ENCODE assay signal across 1 cellular context in genomic region chr7:2688409-2689342, GRCh38.
TF ChIP-seq lines count a peak whose summit lies in the region.

No MANE protein-coding gene starts in this region.

TF ChIP-seq in GM12878, 131 proteins besides CTCF, POLR2A, EP300 and RAD21 (continued from another document and continues in another):
- TF ChIP-seq, protein P1, sequence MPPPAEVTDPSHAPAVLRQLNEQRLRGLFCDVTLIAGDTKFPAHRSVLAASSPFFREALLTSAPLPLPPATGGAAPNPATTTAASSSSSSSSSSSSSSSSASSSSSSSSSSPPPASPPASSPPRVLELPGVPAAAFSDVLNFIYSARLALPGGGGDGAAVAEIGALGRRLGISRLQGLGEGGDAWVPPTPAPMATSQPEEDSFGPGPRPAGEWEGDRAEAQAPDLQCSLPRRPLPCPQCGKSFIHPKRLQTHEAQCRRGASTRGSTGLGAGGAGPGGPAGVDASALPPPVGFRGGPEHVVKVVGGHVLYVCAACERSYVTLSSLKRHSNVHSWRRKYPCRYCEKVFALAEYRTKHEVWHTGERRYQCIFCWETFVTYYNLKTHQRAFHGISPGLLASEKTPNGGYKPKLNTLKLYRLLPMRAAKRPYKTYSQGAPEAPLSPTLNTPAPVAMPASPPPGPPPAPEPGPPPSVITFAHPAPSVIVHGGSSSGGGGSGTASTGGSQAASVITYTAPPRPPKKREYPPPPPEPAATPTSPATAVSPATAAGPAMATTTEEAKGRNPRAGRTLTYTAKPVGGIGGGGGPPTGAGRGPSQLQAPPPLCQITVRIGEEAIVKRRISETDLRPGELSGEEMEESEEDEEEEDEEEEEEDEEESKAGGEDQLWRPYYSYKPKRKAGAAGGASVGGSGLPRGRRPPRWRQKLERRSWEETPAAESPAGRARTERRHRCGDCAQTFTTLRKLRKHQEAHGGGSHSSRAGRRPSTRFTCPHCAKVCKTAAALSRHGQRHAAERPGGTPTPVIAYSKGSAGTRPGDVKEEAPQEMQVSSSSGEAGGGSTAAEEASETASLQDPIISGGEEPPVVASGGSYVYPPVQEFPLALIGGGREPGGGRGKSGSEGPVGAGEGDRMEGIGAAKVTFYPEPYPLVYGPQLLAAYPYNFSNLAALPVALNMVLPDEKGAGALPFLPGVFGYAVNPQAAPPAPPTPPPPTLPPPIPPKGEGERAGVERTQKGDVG (CRISPR knock-in tag; IDR thresholded peaks at IDR 0.05), result no peak
- TF ChIP-seq IKZF2 (IDR thresholded peaks at IDR 0.05) (peak; percentile 76 to 79), BHLHE40 (IDR thresholded peaks at IDR 0.05; ENCODE audit: borderline replicate concordance in 1 of 2, low read depth in 2 of 2, low read length in 1 of 2) (peak; percentile 47 to 61; a peak in 2 of 4 replicates), ZNF622 (IDR thresholded peaks at IDR 0.05) (no peak), SPI1 (IDR thresholded peaks at IDR 0.05; ENCODE audit: borderline replicate concordance, insufficient read depth, low read depth, low read length) (no peak), MYB (IDR thresholded peaks at IDR 0.05; ENCODE audit: borderline replicate concordance, low read depth, low read length) (no peak), SIX5 (IDR thresholded peaks at IDR 0.05; ENCODE audit: low read depth, low read length, severe bottlenecking) (no peak), RELA (IDR thresholded peaks at IDR 0.05; ENCODE audit: borderline replicate concordance, partially characterized antibody) (peak; percentile 59), RB1 (IDR thresholded peaks at IDR 0.05; ENCODE audit: borderline replicate concordance) (no peak), POU2F2 (IDR thresholded peaks at IDR 0.05; ENCODE audit: borderline replicate concordance, low read depth, low read length) (peak; percentile 10; the same call in 1 of the 3 replicates), MEF2B (IDR thresholded peaks at IDR 0.05; ENCODE audit: partially characterized antibody, poor library complexity, severe bottlenecking) (peak; percentile 44), REST (IDR thresholded peaks at IDR 0.05; ENCODE audit: low read depth, low read length) (no peak), ZNF687 (IDR thresholded peaks at IDR 0.05) (no peak), NR2C1 (IDR thresholded peaks at IDR 0.05) (no peak), TARDBP (IDR thresholded peaks at IDR 0.05; ENCODE audit: borderline replicate concordance) (no peak), NFXL1 (IDR thresholded peaks at IDR 0.05; ENCODE audit: borderline replicate concordance) (no peak), PBX3 (IDR thresholded peaks at IDR 0.05; ENCODE audit: insufficient replicate concordance, low read depth, low read length) (peak; percentile 31)
- TF ChIP-seq, protein P2, sequence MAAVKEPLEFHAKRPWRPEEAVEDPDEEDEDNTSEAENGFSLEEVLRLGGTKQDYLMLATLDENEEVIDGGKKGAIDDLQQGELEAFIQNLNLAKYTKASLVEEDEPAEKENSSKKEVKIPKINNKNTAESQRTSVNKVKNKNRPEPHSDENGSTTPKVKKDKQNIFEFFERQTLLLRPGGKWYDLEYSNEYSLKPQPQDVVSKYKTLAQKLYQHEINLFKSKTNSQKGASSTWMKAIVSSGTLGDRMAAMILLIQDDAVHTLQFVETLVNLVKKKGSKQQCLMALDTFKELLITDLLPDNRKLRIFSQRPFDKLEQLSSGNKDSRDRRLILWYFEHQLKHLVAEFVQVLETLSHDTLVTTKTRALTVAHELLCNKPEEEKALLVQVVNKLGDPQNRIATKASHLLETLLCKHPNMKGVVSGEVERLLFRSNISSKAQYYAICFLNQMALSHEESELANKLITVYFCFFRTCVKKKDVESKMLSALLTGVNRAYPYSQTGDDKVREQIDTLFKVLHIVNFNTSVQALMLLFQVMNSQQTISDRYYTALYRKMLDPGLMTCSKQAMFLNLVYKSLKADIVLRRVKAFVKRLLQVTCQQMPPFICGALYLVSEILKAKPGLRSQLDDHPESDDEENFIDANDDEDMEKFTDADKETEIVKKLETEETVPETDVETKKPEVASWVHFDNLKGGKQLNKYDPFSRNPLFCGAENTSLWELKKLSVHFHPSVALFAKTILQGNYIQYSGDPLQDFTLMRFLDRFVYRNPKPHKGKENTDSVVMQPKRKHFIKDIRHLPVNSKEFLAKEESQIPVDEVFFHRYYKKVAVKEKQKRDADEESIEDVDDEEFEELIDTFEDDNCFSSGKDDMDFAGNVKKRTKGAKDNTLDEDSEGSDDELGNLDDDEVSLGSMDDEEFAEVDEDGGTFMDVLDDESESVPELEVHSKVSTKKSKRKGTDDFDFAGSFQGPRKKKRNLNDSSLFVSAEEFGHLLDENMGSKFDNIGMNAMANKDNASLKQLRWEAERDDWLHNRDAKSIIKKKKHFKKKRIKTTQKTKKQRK (IDR thresholded peaks at IDR 0.05; ENCODE audit: low read depth, low read length), result no peak
- TF ChIP-seq, protein P3, sequence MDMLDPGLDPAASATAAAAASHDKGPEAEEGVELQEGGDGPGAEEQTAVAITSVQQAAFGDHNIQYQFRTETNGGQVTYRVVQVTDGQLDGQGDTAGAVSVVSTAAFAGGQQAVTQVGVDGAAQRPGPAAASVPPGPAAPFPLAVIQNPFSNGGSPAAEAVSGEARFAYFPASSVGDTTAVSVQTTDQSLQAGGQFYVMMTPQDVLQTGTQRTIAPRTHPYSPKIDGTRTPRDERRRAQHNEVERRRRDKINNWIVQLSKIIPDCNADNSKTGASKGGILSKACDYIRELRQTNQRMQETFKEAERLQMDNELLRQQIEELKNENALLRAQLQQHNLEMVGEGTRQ (IDR thresholded peaks at IDR 0.05; ENCODE audit: borderline replicate concordance, low read depth, low read length), result no peak
- TF ChIP-seq, protein P4, sequence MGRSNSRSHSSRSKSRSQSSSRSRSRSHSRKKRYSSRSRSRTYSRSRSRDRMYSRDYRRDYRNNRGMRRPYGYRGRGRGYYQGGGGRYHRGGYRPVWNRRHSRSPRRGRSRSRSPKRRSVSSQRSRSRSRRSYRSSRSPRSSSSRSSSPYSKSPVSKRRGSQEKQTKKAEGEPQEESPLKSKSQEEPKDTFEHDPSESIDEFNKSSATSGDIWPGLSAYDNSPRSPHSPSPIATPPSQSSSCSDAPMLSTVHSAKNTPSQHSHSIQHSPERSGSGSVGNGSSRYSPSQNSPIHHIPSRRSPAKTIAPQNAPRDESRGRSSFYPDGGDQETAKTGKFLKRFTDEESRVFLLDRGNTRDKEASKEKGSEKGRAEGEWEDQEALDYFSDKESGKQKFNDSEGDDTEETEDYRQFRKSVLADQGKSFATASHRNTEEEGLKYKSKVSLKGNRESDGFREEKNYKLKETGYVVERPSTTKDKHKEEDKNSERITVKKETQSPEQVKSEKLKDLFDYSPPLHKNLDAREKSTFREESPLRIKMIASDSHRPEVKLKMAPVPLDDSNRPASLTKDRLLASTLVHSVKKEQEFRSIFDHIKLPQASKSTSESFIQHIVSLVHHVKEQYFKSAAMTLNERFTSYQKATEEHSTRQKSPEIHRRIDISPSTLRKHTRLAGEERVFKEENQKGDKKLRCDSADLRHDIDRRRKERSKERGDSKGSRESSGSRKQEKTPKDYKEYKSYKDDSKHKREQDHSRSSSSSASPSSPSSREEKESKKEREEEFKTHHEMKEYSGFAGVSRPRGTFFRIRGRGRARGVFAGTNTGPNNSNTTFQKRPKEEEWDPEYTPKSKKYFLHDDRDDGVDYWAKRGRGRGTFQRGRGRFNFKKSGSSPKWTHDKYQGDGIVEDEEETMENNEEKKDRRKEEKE (IDR thresholded peaks at IDR 0.05), result no peak
- TF ChIP-seq, protein P5, sequence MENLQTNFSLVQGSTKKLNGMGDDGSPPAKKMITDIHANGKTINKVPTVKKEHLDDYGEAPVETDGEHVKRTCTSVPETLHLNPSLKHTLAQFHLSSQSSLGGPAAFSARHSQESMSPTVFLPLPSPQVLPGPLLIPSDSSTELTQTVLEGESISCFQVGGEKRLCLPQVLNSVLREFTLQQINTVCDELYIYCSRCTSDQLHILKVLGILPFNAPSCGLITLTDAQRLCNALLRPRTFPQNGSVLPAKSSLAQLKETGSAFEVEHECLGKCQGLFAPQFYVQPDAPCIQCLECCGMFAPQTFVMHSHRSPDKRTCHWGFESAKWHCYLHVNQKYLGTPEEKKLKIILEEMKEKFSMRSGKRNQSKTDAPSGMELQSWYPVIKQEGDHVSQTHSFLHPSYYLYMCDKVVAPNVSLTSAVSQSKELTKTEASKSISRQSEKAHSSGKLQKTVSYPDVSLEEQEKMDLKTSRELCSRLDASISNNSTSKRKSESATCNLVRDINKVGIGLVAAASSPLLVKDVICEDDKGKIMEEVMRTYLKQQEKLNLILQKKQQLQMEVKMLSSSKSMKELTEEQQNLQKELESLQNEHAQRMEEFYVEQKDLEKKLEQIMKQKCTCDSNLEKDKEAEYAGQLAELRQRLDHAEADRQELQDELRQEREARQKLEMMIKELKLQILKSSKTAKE (IDR thresholded peaks at IDR 0.05; ENCODE audit: low read depth, poor library complexity, severe bottlenecking), result peak; percentile 90
- TF ChIP-seq, protein P6, sequence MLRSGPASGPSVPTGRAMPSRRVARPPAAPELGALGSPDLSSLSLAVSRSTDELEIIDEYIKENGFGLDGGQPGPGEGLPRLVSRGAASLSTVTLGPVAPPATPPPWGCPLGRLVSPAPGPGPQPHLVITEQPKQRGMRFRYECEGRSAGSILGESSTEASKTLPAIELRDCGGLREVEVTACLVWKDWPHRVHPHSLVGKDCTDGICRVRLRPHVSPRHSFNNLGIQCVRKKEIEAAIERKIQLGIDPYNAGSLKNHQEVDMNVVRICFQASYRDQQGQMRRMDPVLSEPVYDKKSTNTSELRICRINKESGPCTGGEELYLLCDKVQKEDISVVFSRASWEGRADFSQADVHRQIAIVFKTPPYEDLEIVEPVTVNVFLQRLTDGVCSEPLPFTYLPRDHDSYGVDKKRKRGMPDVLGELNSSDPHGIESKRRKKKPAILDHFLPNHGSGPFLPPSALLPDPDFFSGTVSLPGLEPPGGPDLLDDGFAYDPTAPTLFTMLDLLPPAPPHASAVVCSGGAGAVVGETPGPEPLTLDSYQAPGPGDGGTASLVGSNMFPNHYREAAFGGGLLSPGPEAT (IDR thresholded peaks at IDR 0.05; ENCODE audit: low read depth), result no peak
- TF ChIP-seq, protein P7, sequence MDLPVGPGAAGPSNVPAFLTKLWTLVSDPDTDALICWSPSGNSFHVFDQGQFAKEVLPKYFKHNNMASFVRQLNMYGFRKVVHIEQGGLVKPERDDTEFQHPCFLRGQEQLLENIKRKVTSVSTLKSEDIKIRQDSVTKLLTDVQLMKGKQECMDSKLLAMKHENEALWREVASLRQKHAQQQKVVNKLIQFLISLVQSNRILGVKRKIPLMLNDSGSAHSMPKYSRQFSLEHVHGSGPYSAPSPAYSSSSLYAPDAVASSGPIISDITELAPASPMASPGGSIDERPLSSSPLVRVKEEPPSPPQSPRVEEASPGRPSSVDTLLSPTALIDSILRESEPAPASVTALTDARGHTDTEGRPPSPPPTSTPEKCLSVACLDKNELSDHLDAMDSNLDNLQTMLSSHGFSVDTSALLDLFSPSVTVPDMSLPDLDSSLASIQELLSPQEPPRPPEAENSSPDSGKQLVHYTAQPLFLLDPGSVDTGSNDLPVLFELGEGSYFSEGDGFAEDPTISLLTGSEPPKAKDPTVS (IDR thresholded peaks at IDR 0.05; ENCODE audit: low read depth, low read length), result no peak
